In genomic region chr15:76376816-76377215, GRCh38 we compare ENCODE assay signal across 30 cellular contexts. TPM values are rescaled to one million over a fixed set of nuclear protein-coding genes. Genes with fewer than 3 reads are reported as not detected.
A peak's percentile ranks its signal among the peaks of the same experiment; 100 is the strongest.
DNase-seq lines count a peak whose midpoint lies in the region; ATAC-seq, FAIRE-seq and TF ChIP-seq lines count a peak whose summit lies in the region.
"Had no signal": no experiment of that assay in that cellular context is flagged by ENCODE, and none has a peak within 500 bp of the region (broad histone marks: within the 10 kb centered on the region; RNA-seq: fewer than 3 reads in every experiment).

No MANE protein-coding gene starts in this region.

- peak overlapping the region; percentile 5 for H3K27ac ChIP-seq in cardiac muscle cell
- H3K27ac ChIP-seq in heart right ventricle, result no peak overlapping the region
- H3K27ac ChIP-seq in hepatocyte, result no peak overlapping the region
- no peak overlapping the region for H3K27ac ChIP-seq in small intestine (ENCODE audit: low read depth in 1 of 2, low read length in 1 of 2)
- H3K27ac ChIP-seq: 22Rv1, C4-2B, Peyer's patch had no signal

- H3K27me3 ChIP-seq in cardiac muscle cell (no peaks in the 10 kb centered on the region), heart right ventricle (no peaks in the 10 kb centered on the region), hepatocyte (no peaks in the 10 kb centered on the region), small intestine (ENCODE audit: control insufficient read depth in 2 of 2, insufficient read depth in 2 of 2, low read length in 2 of 2) (no peaks in the 10 kb centered on the region)
- H3K27me3 ChIP-seq: Peyer's patch had no signal

- H3K27me3 Mint-ChIP-seq in neural crest cell (ENCODE audit: low read depth), result no peaks in the 10 kb centered on the region
- H3K27me3 Mint-ChIP-seq: B cell had no signal

- H3K79me2 ChIP-seq in hepatocyte, result no peaks in the 10 kb centered on the region

- no peak overlapping the region for H2AFZ ChIP-seq in hepatocyte

- H3K4me1 Mint-ChIP-seq in neural crest cell, result peaks cover 11% of the 10 kb centered on the region
- H3K4me1 Mint-ChIP-seq: B cell had no signal

- intact Hi-C loops in heart right ventricle (cut with DNase I), result no loop called here

- peak overlapping the region; percentile 18 for H3K4me2 ChIP-seq in hepatocyte

- H3K27ac Mint-ChIP-seq in neural crest cell (ENCODE audit: unreplicated experiment), result no peak overlapping the region
- H3K27ac Mint-ChIP-seq: B cell; CD8-positive, alpha-beta T cell had no signal

- peaks cover 24% of the 10 kb centered on the region for H3K4me1 ChIP-seq in cardiac muscle cell (ENCODE audit: low read depth)
- peaks cover 0 to 5% (median 0%) of the 10 kb centered on the region in 9 donors for H3K4me1 ChIP-seq in heart right ventricle
- H3K4me1 ChIP-seq in hepatocyte (ENCODE audit: insufficient read depth), result peaks cover 8% of the 10 kb centered on the region
- H3K4me1 ChIP-seq in small intestine (ENCODE audit: control insufficient read depth in 2 of 2, insufficient read depth in 1 of 2, low read depth in 1 of 2, low read length in 1 of 2), result no peaks in the 10 kb centered on the region
- H3K4me1 ChIP-seq: Peyer's patch had no signal

- ATAC-seq in heart right ventricle, result no peak
- ATAC-seq in GM21390 (IDR thresholded peaks at IDR 0.05; ENCODE audit: unreplicated experiment), result no peak
- no peak for ATAC-seq in HG03378 (IDR thresholded peaks at IDR 0.05; ENCODE audit: unreplicated experiment)
- ATAC-seq: CD8-positive, alpha-beta T cell; HCT116; SK-N-SH treated with all-trans-retinoic acid at 6 μM for 48 hours had no signal

- DNase-seq in cardiac muscle cell (ENCODE audit: low read depth in 1 of 2, low spot score in 1 of 2) (peak in 1 of 2 donors; percentile 16), heart right ventricle (no peak), hepatocyte (ENCODE audit: low spot score) (no peak), neural crest cell (ENCODE audit: low read depth, low spot score) (peak; percentile 3), small intestine (no peak)
- no peak for DNase-seq in activated CD4-positive, CD25-positive, alpha-beta regulatory T cell treated with anti-CD3 and anti-CD28 coated beads, Interleukin-2, amount 50 U/mL, for 72 hours
- DNase-seq: Caco-2; CD8-positive, alpha-beta T cell; DMS79; EL; GF-D8; Kasumi-1; NCI-H1092 treated with DMSO at 0.1 percent for 48 hours; NCI-H1436; NCI-H187; NCI-H2081 treated with DMSO at 0.1 percent for 48 hours; NCI-H2171; NCI-H226; NCI-H510A; NCI-H69; Peyer's patch; SIG-M5 had no signal

- H3K9me3 ChIP-seq in cardiac muscle cell (ENCODE audit: low read depth) (no peaks in the 10 kb centered on the region), heart right ventricle (no peaks in the 10 kb centered on the region), hepatocyte (ENCODE audit: low read depth) (no peaks in the 10 kb centered on the region), small intestine (ENCODE audit: control insufficient read depth, low read depth) (no peaks in the 10 kb centered on the region)
- H3K9me3 ChIP-seq: Caco-2, Peyer's patch had no signal

- no peaks in the 10 kb centered on the region for H3K9me2 ChIP-seq in hepatocyte (replicated peaks; ENCODE audit: insufficient read depth)

- no peak overlapping the region for H3K4me3 ChIP-seq in cardiac muscle cell
- no peak overlapping the region for H3K4me3 ChIP-seq in heart right ventricle
- H3K4me3 ChIP-seq in hepatocyte, result no peak overlapping the region
- no peak overlapping the region for H3K4me3 ChIP-seq in small intestine (ENCODE audit: low read depth in 1 of 2, low read length in 2 of 2)
- H3K4me3 ChIP-seq: Peyer's patch had no signal

- H3K4me3 Mint-ChIP-seq in neural crest cell, result no peak overlapping the region
- H3K4me3 Mint-ChIP-seq: B cell; CD8-positive, alpha-beta T cell had no signal

- no peak for FAIRE-seq in small intestine (lab: Jason Lieb, UNC)
- FAIRE-seq: GM12891 had no signal

- H4K20me1 ChIP-seq in hepatocyte (ENCODE audit: insufficient read depth, poor library complexity, severe bottlenecking), result no peaks in the 10 kb centered on the region

- H3K36me3 ChIP-seq in cardiac muscle cell, result peaks cover 2% of the 10 kb centered on the region
- peaks cover 0 to 54% (median 7%) of the 10 kb centered on the region in 9 donors for H3K36me3 ChIP-seq in heart right ventricle
- H3K36me3 ChIP-seq in hepatocyte (replicated peaks; ENCODE audit: insufficient read depth, low read depth), result no peaks in the 10 kb centered on the region
- no peaks in the 10 kb centered on the region for H3K36me3 ChIP-seq in small intestine (ENCODE audit: control insufficient read depth in 2 of 2, insufficient read depth in 2 of 2, low read length in 2 of 2)

- WGBS in heart right ventricle, 2 donors, result 90 to 91% methylated on average over 8 of the region's 8 CpGs
- WGBS in hepatocyte (ENCODE audit: low lambda C conversion rate, missing lambda C conversion rate), result 46% methylated on average over 8 of the region's 8 CpGs
- WGBS in small intestine, 3 donors, result 79 to 94% (median 89%) methylated on average over 8 of the region's 8 CpGs

- TF ChIP-seq CTCF in cardiac muscle cell (IDR thresholded peaks at IDR 0.05; ENCODE audit: low read depth, low read length), result no peak
- no peak for TF ChIP-seq CTCF in heart right ventricle (IDR thresholded peaks at IDR 0.05)
- TF ChIP-seq CTCF in hepatocyte (IDR thresholded peaks at IDR 0.05; ENCODE audit: poor library complexity), result no peak
- TF ChIP-seq CTCF in neural crest cell (conservative IDR thresholded peaks at IDR 0.05), result no peak

- H3K9me3 Mint-ChIP-seq in neural crest cell, result no peaks in the 10 kb centered on the region
- H3K9me3 Mint-ChIP-seq: CD8-positive, alpha-beta T cell had no signal

- H3K36me3 Mint-ChIP-seq in neural crest cell (ENCODE audit: low read depth), result no peaks in the 10 kb centered on the region

RNA-seq across cellular contexts. Expression of gene ISL2, which starts 40.2 kb away (rescaled TPM):
- total RNA-seq in cardiac muscle cell (not detected in 2 replicates), heart right ventricle (under 1 TPM in 1 of 10 donors, not detected in 9; 0.16 TPM), hepatocyte (3.9 and 5.3 TPM in 2 replicates), neural crest cell (0.25 TPM in 1 of 2 replicates, not detected in the other)
- polyA plus RNA-seq in cardiac muscle cell (not detected in 2 replicates), heart right ventricle (not detected), hepatocyte (3.3 and 4.7 TPM in 2 replicates), small intestine (1 to 10 TPM in 1 of 3 donors, under 1 TPM in 1, not detected in 1; 0.54 to 1.4 TPM)
- total RNA-seq: CD8-positive, alpha-beta T cell had no signal
